20 cellular contexts compared by ENCODE assay signal in genomic region chr7:8018961-8019360, GRCh38. TPM values are rescaled to one million over a fixed set of nuclear protein-coding genes. Genes with fewer than 3 reads are reported as not detected.
DNase-seq lines count a peak whose midpoint lies in the region; ATAC-seq and TF ChIP-seq lines count a peak whose summit lies in the region.
"Had no signal": no experiment of that assay in that cellular context is flagged by ENCODE, and none has a peak within 500 bp of the region (broad histone marks: within the 10 kb centered on the region; RNA-seq: fewer than 3 reads in every experiment).

No MANE protein-coding gene starts in this region.

- H3K9ac ChIP-seq in smooth muscle cell (ENCODE audit: low read depth) = no peak overlapping the region

- H3K79me2 ChIP-seq in smooth muscle cell (ENCODE audit: low read depth) = peaks cover 18% of the 10 kb centered on the region

- H3K4me3 ChIP-seq in smooth muscle cell = no peak overlapping the region
- H3K4me3 ChIP-seq: HAP-1 had no signal

- 94% methylated on average over 1 of the region's 1 CpG for WGBS in smooth muscle cell (ENCODE audit: low lambda C conversion rate)

- peaks cover 17% of the 10 kb centered on the region for H3K36me3 ChIP-seq in smooth muscle cell (ENCODE audit: low read depth)

- H3K4me1 ChIP-seq in smooth muscle cell (ENCODE audit: low read depth) = no peaks in the 10 kb centered on the region
- H3K4me1 ChIP-seq: Caco-2 had no signal

- peaks cover 8% of the 10 kb centered on the region for H4K20me1 ChIP-seq in smooth muscle cell (ENCODE audit: low read depth)

- no peak for DNase-seq in smooth muscle cell (lab: John Stamatoyannopoulos, UW; ENCODE audit: unreplicated experiment)
- DNase-seq in AG20443 (ENCODE audit: low spot score) = no peak
- no peak for DNase-seq in H4 (ENCODE audit: low spot score)
- DNase-seq: ACHN, AML-193, Caco-2, MM.1S, NCI-H1092 treated with DMSO at 0.1 percent for 48 hours, NCI-H146, NCI-H2029 treated with DMSO at 0.1 percent for 48 hours, NCI-H2171, NCI-H526 treated with DMSO at 0.1 percent for 48 hours, SW 1271, T-helper 2 cell had no signal

- TF ChIP-seq CTCF in smooth muscle cell (IDR thresholded peaks at IDR 0.05; ENCODE audit: borderline replicate concordance, insufficient read depth, poor library complexity, severe bottlenecking) = no peak

- no peaks in the 10 kb centered on the region for H3K9me3 ChIP-seq in smooth muscle cell (replicated peaks; ENCODE audit: low read depth)
- H3K9me3 ChIP-seq: Caco-2, HAP-1 had no signal

- H3K27ac ChIP-seq in smooth muscle cell (ENCODE audit: low read depth) = peak overlapping the region; percentile 7

- peak; percentile 55 for ATAC-seq in GM18502 (IDR thresholded peaks at IDR 0.05; ENCODE audit: poor library complexity, unreplicated experiment)
- ATAC-seq in GM18870 (IDR thresholded peaks at IDR 0.05; ENCODE audit: unreplicated experiment) = peak; percentile 64
- peak; percentile 64 for ATAC-seq in HG03175 (IDR thresholded peaks at IDR 0.05; ENCODE audit: unreplicated experiment)
- no peak for ATAC-seq in HG03095 (IDR thresholded peaks at IDR 0.05; ENCODE audit: unreplicated experiment)
- ATAC-seq: Panc1 had no signal

- H3F3A ChIP-seq in smooth muscle cell (ENCODE audit: low read depth) = no peaks in the 10 kb centered on the region

- no peak overlapping the region for H2AFZ ChIP-seq in smooth muscle cell (ENCODE audit: low read depth)

- no peaks in the 10 kb centered on the region for H3K27me3 ChIP-seq in smooth muscle cell (ENCODE audit: low read depth)

- H3K4me2 ChIP-seq in smooth muscle cell = no peak overlapping the region

RNA-seq across cellular contexts. Expression of gene GLCCI1, which starts 50.4 kb away (rescaled TPM):
- 39.9 and 69.9 TPM in 2 replicates for total RNA-seq in smooth muscle cell
- 37.7 and 39.0 TPM in 2 replicates for polyA plus RNA-seq in smooth muscle cell
- 6.7 and 8.1 TPM in 2 replicates for total RNA-seq in H4 (2014; rRNA removed; shearing (Covaris generic))
